Comparison of ENCODE assay signal across 8 cellular contexts in the genomic region with DNA sequence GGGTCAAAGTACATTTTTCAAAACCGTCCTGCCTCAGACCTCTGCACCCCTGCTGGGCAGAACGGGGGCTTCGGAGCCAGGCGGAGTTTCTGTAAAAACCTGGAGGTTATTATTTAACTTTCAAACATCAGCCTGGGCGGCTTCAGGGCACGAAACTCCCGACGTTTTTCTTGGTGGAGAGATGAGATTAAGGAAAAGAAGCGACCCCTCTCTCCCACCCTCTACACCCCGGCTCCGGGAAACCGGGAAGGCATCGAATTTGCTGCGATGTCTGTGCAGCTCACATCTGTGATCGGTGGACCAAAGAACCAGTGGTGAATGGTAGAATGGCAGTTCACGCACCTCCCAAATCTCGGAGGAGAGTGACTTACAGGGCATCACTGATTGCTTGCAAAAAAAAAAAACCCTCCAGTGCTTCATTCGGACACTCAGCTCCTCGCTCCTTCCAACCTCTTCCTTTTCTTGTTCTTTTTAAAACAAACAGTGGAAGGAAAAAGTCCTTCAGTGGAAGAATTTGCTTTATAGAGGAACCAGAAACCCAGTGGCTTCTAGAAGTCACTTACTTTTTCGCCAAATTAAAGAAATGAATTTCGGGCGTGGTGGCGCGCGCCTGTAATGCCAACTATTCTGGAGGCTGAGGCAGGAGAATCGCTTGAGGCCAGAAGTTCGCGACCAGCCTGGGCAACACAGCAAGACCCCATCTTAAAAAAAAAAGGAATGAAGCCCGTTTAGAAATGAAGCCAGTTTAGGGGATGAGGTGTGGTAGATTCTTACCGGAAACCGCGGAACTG.
DNase-seq lines count a peak whose midpoint lies in the region; ATAC-seq and TF ChIP-seq lines count a peak whose summit lies in the region.

No MANE protein-coding gene starts in this region.

- peak overlapping the region; percentile 99 for H2AFZ ChIP-seq in neuron (ENCODE audit: low read depth, low read length)

- H3K4me3 ChIP-seq in DOHH2 (ENCODE audit: low read length) (peak overlapping the region; percentile 97), neuron (ENCODE audit: low read length) (peak overlapping the region; percentile 87)

- no peaks in the 10 kb centered on the region for H3K27me3 ChIP-seq in DOHH2 (ENCODE audit: control insufficient read depth, low read length)
- no peaks in the 10 kb centered on the region for H3K27me3 ChIP-seq in neuron (ENCODE audit: insufficient read depth, low read length)

- peak overlapping the region; percentile 76 for H3K27ac ChIP-seq in DOHH2 (ENCODE audit: low read depth, low read length)

- ATAC-seq in GM21576 (IDR thresholded peaks at IDR 0.05; ENCODE audit: unreplicated experiment) (peak; percentile 25), HG02571 (IDR thresholded peaks at IDR 0.05; ENCODE audit: unreplicated experiment) (no peak)

- peak; percentile 59 for DNase-seq in NCI-H1092 treated with DMSO at 0.1 percent for 48 hours (lab: John Stamatoyannopoulos, UW)
- peak; percentile 1 to 6 for DNase-seq in activated T-helper 1 cell treated with anti-CD3 and anti-CD28 coated beads, Interleukin-2, amount 50 U/mL, for 16 hours (ENCODE audit: low read depth in 1 of 2, low spot score in 1 of 2)
- peak; percentile 23 for DNase-seq in foreskin melanocyte
- DNase-seq in GF-D8 (lab: John Stamatoyannopoulos, UW), result no peak

- no peaks in the 10 kb centered on the region for H4K20me1 ChIP-seq in DOHH2 (ENCODE audit: control insufficient read depth, insufficient read depth, low read depth, low read length)

- peak overlapping the region; percentile 78 for H3K4me2 ChIP-seq in DOHH2 (ENCODE audit: low read length)

- 0 out of 2 replicates have a peak, but pooled peaks cover 2% of the 10 kb centered on the region for H3F3A ChIP-seq in DOHH2 (ENCODE audit: control insufficient read depth, insufficient read depth)

- H3K36me3 ChIP-seq in DOHH2 (ENCODE audit: control insufficient read depth, low read length) (peaks cover 8% of the 10 kb centered on the region), neuron (ENCODE audit: insufficient read depth, low read length) (peaks cover under 1% of the 10 kb centered on the region)

- peaks cover 50% of the 10 kb centered on the region for H3K79me2 ChIP-seq in DOHH2 (ENCODE audit: control insufficient read depth, low read length)

- H3K4me1 ChIP-seq in DOHH2 (ENCODE audit: control insufficient read depth, low read length) (peaks cover 18% of the 10 kb centered on the region), neuron (ENCODE audit: insufficient read depth, low read length) (peaks cover 10% of the 10 kb centered on the region)

- H3K9me3 ChIP-seq in DOHH2 (ENCODE audit: control insufficient read depth, insufficient read depth, low read length) (no peaks in the 10 kb centered on the region), neuron (ENCODE audit: low read length) (peaks cover under 1% of the 10 kb centered on the region)

- no peak for TF ChIP-seq CTCF in DOHH2 (IDR thresholded peaks at IDR 0.05; ENCODE audit: low read depth, low read length, poor library complexity, severe bottlenecking)

- no peaks in the 10 kb centered on the region for H3K9me2 ChIP-seq in DOHH2 (replicated peaks; ENCODE audit: control insufficient read depth, low read length)
